Comparison of ENCODE assay signal across 1 cellular context in the genomic region with DNA sequence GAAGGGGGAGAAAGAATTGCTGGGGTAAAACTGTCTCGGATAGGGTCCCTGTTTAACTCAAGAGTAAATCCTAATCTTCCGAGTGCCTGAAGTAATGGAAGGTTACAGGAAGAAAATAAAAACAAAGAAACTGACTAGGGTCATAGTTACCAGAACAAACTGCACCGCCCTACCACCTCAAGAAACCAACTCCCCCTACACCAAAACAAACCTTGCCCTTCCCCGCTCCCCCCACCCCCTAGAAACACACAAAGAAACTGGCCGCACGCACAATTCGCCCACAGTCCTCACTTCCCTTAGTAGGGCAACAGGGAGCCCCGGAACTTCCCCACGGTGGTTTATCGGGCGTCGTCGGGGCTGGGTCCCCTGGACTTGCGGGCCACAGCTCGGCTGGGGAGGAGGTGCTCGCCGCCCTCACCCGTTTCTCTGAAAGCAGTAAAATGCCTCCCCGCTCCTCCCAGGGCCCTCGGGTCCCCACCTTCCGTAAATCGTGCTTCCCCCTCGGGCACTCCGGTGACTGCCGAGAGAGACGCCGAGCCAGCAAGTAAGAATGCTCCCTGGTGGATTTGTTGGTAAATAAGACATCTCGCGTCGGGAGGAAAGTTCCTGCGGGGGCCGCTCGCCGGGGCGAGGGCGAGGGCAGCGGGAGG.
A peak's percentile ranks its signal among the peaks of the same experiment; 100 is the strongest.
TF ChIP-seq lines count a peak whose summit lies in the region.

No MANE protein-coding gene starts in this region.

TF ChIP-seq in HepG2, 621 proteins besides CTCF, POLR2A, EP300 and RAD21 (continued from another document):
- TF ChIP-seq, protein P1, sequence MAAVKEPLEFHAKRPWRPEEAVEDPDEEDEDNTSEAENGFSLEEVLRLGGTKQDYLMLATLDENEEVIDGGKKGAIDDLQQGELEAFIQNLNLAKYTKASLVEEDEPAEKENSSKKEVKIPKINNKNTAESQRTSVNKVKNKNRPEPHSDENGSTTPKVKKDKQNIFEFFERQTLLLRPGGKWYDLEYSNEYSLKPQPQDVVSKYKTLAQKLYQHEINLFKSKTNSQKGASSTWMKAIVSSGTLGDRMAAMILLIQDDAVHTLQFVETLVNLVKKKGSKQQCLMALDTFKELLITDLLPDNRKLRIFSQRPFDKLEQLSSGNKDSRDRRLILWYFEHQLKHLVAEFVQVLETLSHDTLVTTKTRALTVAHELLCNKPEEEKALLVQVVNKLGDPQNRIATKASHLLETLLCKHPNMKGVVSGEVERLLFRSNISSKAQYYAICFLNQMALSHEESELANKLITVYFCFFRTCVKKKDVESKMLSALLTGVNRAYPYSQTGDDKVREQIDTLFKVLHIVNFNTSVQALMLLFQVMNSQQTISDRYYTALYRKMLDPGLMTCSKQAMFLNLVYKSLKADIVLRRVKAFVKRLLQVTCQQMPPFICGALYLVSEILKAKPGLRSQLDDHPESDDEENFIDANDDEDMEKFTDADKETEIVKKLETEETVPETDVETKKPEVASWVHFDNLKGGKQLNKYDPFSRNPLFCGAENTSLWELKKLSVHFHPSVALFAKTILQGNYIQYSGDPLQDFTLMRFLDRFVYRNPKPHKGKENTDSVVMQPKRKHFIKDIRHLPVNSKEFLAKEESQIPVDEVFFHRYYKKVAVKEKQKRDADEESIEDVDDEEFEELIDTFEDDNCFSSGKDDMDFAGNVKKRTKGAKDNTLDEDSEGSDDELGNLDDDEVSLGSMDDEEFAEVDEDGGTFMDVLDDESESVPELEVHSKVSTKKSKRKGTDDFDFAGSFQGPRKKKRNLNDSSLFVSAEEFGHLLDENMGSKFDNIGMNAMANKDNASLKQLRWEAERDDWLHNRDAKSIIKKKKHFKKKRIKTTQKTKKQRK (IDR thresholded peaks at IDR 0.05; ENCODE audit: low read length): no peak
- TF ChIP-seq ZMYM2 (CRISPR knock-in tag; IDR thresholded peaks at IDR 0.05) (0 out of 2 replicates have a peak, but pooled peaks have one; percentile 8), ZNF550 (CRISPR knock-in tag; IDR thresholded peaks at IDR 0.05; ENCODE audit: borderline replicate concordance) (no peak), ZNF883 (CRISPR knock-in tag; IDR thresholded peaks at IDR 0.05; ENCODE audit: not compliant biosample characterization) (peak; percentile 16), JUND (CRISPR knock-in tag; IDR thresholded peaks at IDR 0.05) (0 out of 2 replicates have a peak, but pooled peaks have one; percentile 9), PPARG (CRISPR knock-in tag; conservative IDR thresholded peaks at IDR 0.05) (no peak)
- TF ChIP-seq, protein P2, sequence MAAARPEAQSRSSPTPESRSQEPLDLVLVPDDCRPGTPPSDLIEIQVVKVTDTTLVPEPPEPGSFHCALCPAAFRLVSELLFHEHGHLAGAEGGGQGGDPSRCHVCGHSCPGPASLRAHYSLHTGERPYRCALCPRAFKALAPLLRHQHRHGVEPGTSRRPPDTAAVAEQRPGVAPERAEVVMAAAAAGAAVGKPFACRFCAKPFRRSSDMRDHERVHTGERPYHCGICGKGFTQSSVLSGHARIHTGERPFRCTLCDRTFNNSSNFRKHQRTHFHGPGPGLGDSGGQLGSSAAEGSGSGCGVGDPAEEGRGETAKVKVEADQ (CRISPR knock-in tag; IDR thresholded peaks at IDR 0.05; ENCODE audit: borderline replicate concordance): 0 out of 2 replicates have a peak, but pooled peaks have one; percentile 11
